8 cellular contexts compared by ENCODE assay signal in genomic region chr15:92903956-92904831, GRCh38. TPM values are rescaled to one million over a fixed set of nuclear protein-coding genes. Genes with fewer than 3 reads are reported as not detected.
DNase-seq lines count a peak whose midpoint lies in the region; ATAC-seq and TF ChIP-seq lines count a peak whose summit lies in the region.

No MANE protein-coding gene starts in this region.

- H3K27me3 ChIP-seq in spleen (replicated peaks in 1 of 7) = no peaks in the 10 kb centered on the region

- intact Hi-C loops in spleen (cut with DNase I; ENCODE audit: low total_unique reads) = no loop called here

- peaks cover 0 to 13% (median 0%) of the 10 kb centered on the region in 6 donors for H3K36me3 ChIP-seq in spleen

- peak; percentile 83 for ATAC-seq in GM19025 (IDR thresholded peaks at IDR 0.05; ENCODE audit: low read depth, unreplicated experiment)
- ATAC-seq in HG03280 (IDR thresholded peaks at IDR 0.05; ENCODE audit: unreplicated experiment) = peak; percentile 85

- peak overlapping the region; percentile 58 to 83 (median 62) for H3K4me3 ChIP-seq in spleen

- H3K27ac ChIP-seq in spleen = peak overlapping the region; percentile 84 to 99 (median 97)

- TF ChIP-seq CTCF in AG09319 (IDR thresholded peaks at IDR 0.05; ENCODE audit: low read depth, low read length) (no peak), spleen (IDR thresholded peaks at IDR 0.05 in 8 of 11, conservative IDR thresholded peaks at IDR 0.05 in 3 of 11) (peak in 2 of 11 experiments; percentile 10 to 34)

- peaks cover 42 to 85% (median 71%) of the 10 kb centered on the region in 6 donors for H3K4me1 ChIP-seq in spleen

- 0% methylated on average over 21 to 50 of the region's 50 CpGs for WGBS in spleen, 5 donors

- no peaks in the 10 kb centered on the region for H3K9me3 ChIP-seq in spleen

- peak; percentile 98 for DNase-seq in AG09319 (ENCODE audit: extremely low read depth, low read depth)
- DNase-seq in NCI-H345 (lab: John Stamatoyannopoulos, UW) = peak; percentile 97
- peak; percentile 97 to 98 (median 98) for DNase-seq in activated CD4-positive, CD25-positive, alpha-beta regulatory T cell (lab: John Stamatoyannopoulos, UW)
- DNase-seq in central memory CD4-positive, alpha-beta T cell = peak; percentile 99
- peak; percentile 98 for DNase-seq in iris pigment epithelial cell (ENCODE audit: low read depth)
- peak; percentile 99 for DNase-seq in spleen

- peak; percentile 28 to 91 (median 72) for TF ChIP-seq POLR2A in spleen (IDR thresholded peaks at IDR 0.05)

RNA-seq across cellular contexts. Expression of gene CHD2, which starts 4.1 kb away (rescaled TPM):
- total RNA-seq in spleen = 100 to 1,000 TPM; 160 to 232 (median 204) TPM
- 10 to 100 TPM; 37.3 to 44.0 (median 43.2) TPM for polyA plus RNA-seq in spleen

Comparison
In these comparisons a context has a peak if more than half of its experiments do, and no peak if none do; other contexts are left out.
1. Peak in every context shown above with its lines: DNase-seq, ATAC-seq, H3K4me3 ChIP-seq and H3K27ac ChIP-seq.